ENCODE assay signal across 9 cellular contexts in genomic region chr14:55101698-55102097, GRCh38. TPM values are rescaled to one million over a fixed set of nuclear protein-coding genes. Genes with fewer than 3 reads are reported as not detected.
DNase-seq lines count a peak whose midpoint lies in the region; ATAC-seq and TF ChIP-seq lines count a peak whose summit lies in the region.
"Had no signal": no experiment of that assay in that cellular context is flagged by ENCODE, and none has a peak within 500 bp of the region (broad histone marks: within the 10 kb centered on the region; RNA-seq: fewer than 3 reads in every experiment).

No MANE protein-coding gene starts in this region.

- 100% methylated on average over 5 of the region's 5 CpGs for WGBS in hepatocyte (ENCODE audit: low lambda C conversion rate, missing lambda C conversion rate)
- WGBS in spleen, 5 donors: 89 to 97% (median 94%) methylated on average over 5 of the region's 5 CpGs

- H3K4me2 ChIP-seq in DOHH2 (ENCODE audit: low read length): peak overlapping the region; percentile 53
- peak overlapping the region; percentile 60 for H3K4me2 ChIP-seq in hepatocyte

- ATAC-seq in GM18909 (IDR thresholded peaks at IDR 0.05; ENCODE audit: poor library complexity, unreplicated experiment): no peak
- ATAC-seq in HG03342 (IDR thresholded peaks at IDR 0.05; ENCODE audit: unreplicated experiment): no peak

- H3K27ac ChIP-seq in DOHH2 (ENCODE audit: low read depth, low read length): 0 out of 2 replicates have a peak overlapping the region, but pooled peaks have one; percentile 8
- peak overlapping the region; percentile 96 for H3K27ac ChIP-seq in SJSA1
- peak overlapping the region; percentile 96 for H3K27ac ChIP-seq in hepatocyte
- H3K27ac ChIP-seq in spleen: peak overlapping the region; percentile 55 to 90 (median 82)

- H3K4me3 ChIP-seq in DOHH2 (ENCODE audit: low read length) (peak overlapping the region; percentile 36; the same call in 1 of the 2 replicates), SJSA1 (no peak overlapping the region), hepatocyte (no peak overlapping the region), spleen (no peak overlapping the region)

- H3K79me2 ChIP-seq in DOHH2 (ENCODE audit: control insufficient read depth, low read length): no peaks in the 10 kb centered on the region
- H3K79me2 ChIP-seq in hepatocyte: no peaks in the 10 kb centered on the region

- H3K36me3 ChIP-seq in DOHH2 (ENCODE audit: control insufficient read depth, low read length) (no peaks in the 10 kb centered on the region), SJSA1 (no peaks in the 10 kb centered on the region), hepatocyte (replicated peaks; ENCODE audit: insufficient read depth, low read depth) (no peaks in the 10 kb centered on the region), spleen (no peaks in the 10 kb centered on the region)

- H3K4me1 ChIP-seq in DOHH2 (ENCODE audit: control insufficient read depth, low read length) (peaks cover 30% of the 10 kb centered on the region), SJSA1 (replicated peaks) (peaks cover 56% of the 10 kb centered on the region), hepatocyte (ENCODE audit: insufficient read depth) (peaks cover 40% of the 10 kb centered on the region), spleen (peaks cover 34 to 89% (median 53%) of the 10 kb centered on the region in 6 donors)

- peaks cover 8% of the 10 kb centered on the region for H3K9me3 ChIP-seq in DOHH2 (ENCODE audit: control insufficient read depth, insufficient read depth, low read length)
- H3K9me3 ChIP-seq in SJSA1 (replicated peaks): peaks cover 8% of the 10 kb centered on the region; the same call in 1 of the 2 replicates
- no peaks in the 10 kb centered on the region for H3K9me3 ChIP-seq in hepatocyte (ENCODE audit: low read depth)
- H3K9me3 ChIP-seq in spleen: peaks cover 0 to 7% (median 3%) of the 10 kb centered on the region in 8 donors

- no peak for TF ChIP-seq POLR2A in spleen (IDR thresholded peaks at IDR 0.05)

- H3K9me2 ChIP-seq in DOHH2 (replicated peaks; ENCODE audit: control insufficient read depth, low read length) (no peaks in the 10 kb centered on the region), hepatocyte (replicated peaks; ENCODE audit: insufficient read depth) (no peaks in the 10 kb centered on the region)

- TF ChIP-seq CTCF in DOHH2 (IDR thresholded peaks at IDR 0.05; ENCODE audit: low read depth, low read length, poor library complexity, severe bottlenecking) (no peak), hepatocyte (IDR thresholded peaks at IDR 0.05; ENCODE audit: poor library complexity) (no peak), spleen (IDR thresholded peaks at IDR 0.05 in 8 of 11, conservative IDR thresholded peaks at IDR 0.05 in 3 of 11) (no peak)

- H4K20me1 ChIP-seq in DOHH2 (ENCODE audit: control insufficient read depth, insufficient read depth, low read depth, low read length): no peaks in the 10 kb centered on the region
- no peaks in the 10 kb centered on the region for H4K20me1 ChIP-seq in hepatocyte (ENCODE audit: insufficient read depth, poor library complexity, severe bottlenecking)

- no peak overlapping the region for H2AFZ ChIP-seq in hepatocyte

- H3K27me3 ChIP-seq in DOHH2 (ENCODE audit: control insufficient read depth, low read length) (no peaks in the 10 kb centered on the region), SJSA1 (replicated peaks) (no peaks in the 10 kb centered on the region), hepatocyte (no peaks in the 10 kb centered on the region), spleen (replicated peaks in 1 of 7) (no peaks in the 10 kb centered on the region)

- intact Hi-C loops in spleen (cut with DNase I; ENCODE audit: low total_unique reads): no loop called here

- DNase-seq in SJSA1 (ENCODE audit: low read depth in 1 of 2, low spot score in 2 of 2) (no peak), hepatocyte (ENCODE audit: low spot score) (no peak), spleen (peak; percentile 51), middle frontal gyrus (ENCODE audit: extremely low spot score, low spot score) (no peak), NCI-H1417 (lab: John Stamatoyannopoulos, UW) (no peak)
- DNase-seq: GDM1 had no signal

- H3F3A ChIP-seq in DOHH2 (ENCODE audit: control insufficient read depth, insufficient read depth): no peaks in the 10 kb centered on the region

RNA-seq across cellular contexts. Expression of gene LGALS3, which starts 27.4 kb away (rescaled TPM):
- total RNA-seq in SJSA1 (2014; rRNA removed; shearing (Covaris generic)): 179 and 310 TPM in 2 replicates
- total RNA-seq in hepatocyte: 461 and 534 TPM in 2 replicates
- polyA plus RNA-seq in hepatocyte: 690 and 766 TPM in 2 replicates
- 10 to 100 TPM; 37.4 to 71.1 (median 48.8) TPM for total RNA-seq in spleen
- polyA plus RNA-seq in spleen: 100 to 1,000 TPM in 1 of 3 donors, 10 to 100 TPM in 2; 61.1 to 201 (median 69.1) TPM

RNA-seq across cellular contexts. Expression of gene MAPK1IP1L, which starts 50.3 kb away (rescaled TPM):
- 20.4 and 74.8 TPM in 2 replicates for total RNA-seq in SJSA1 (2014; rRNA removed; shearing (Covaris generic))
- total RNA-seq in hepatocyte (69.9 and 91.0 TPM in 2 replicates), spleen (10 to 100 TPM; 49.8 to 72.5 (median 63.5) TPM)
- polyA plus RNA-seq in hepatocyte (81.4 and 86.2 TPM in 2 replicates), spleen (10 to 100 TPM; 20.8 to 28.9 (median 24.8) TPM)

Comparison
In these comparisons a context has a peak if more than half of its experiments do, and no peak if none do; other contexts are left out.
1. H3K27ac ChIP-seq: peak in every context shown above with its lines; median percentile 96 in SJSA1; 96 in hepatocyte; 82 in spleen; 8 in DOHH2.